Comparison of ENCODE assay signal across 17 cellular contexts in genomic region chr7:101565601-101566209, GRCh38.
DNase-seq lines count a peak whose midpoint lies in the region; ATAC-seq, FAIRE-seq and TF ChIP-seq lines count a peak whose summit lies in the region.
"Had no signal": no experiment of that assay in that cellular context is flagged by ENCODE, and none has a peak within 500 bp of the region (broad histone marks: within the 10 kb centered on the region; RNA-seq: fewer than 3 reads in every experiment).

No MANE protein-coding gene starts in this region.

- POLR2A ChIA-PET in activated B cell treated with CpG ODN at 0.5 μM for 24 hours (lab: Charles Lee) = no interaction called here

- peak; percentile 47 for DNase-seq in cardiac septum (ENCODE audit: low spot score)
- no peak for DNase-seq in left ventricle myocardium inferior
- DNase-seq in activated B cell treated with CpG ODN at 0.5 μM for 24 hours = peak; percentile 5
- peak; percentile 51 for DNase-seq in mesenteric fat pad (ENCODE audit: low spot score)
- peak; percentile 10 for DNase-seq in urothelium cell line (ENCODE audit: low spot score)
- no peak for DNase-seq in C1 segment of cervical spinal cord (lab: John Stamatoyannopoulos, UW)
- no peak for DNase-seq in SJCRH30
- DNase-seq: EL, GF-D8, HCEC 1CT, MM.1S, NCI-H1048, NCI-H1417 treated with DMSO at 0.1 percent for 48 hours, NCI-H187 had no signal

- peaks cover 78% of the 10 kb centered on the region for H3K27me3 ChIP-seq in left ventricle myocardium inferior (ENCODE audit: low read depth)
- no peaks in the 10 kb centered on the region for H3K27me3 ChIP-seq in SJCRH30

- peak; percentile 27 for FAIRE-seq in urothelium cell line (lab: Jason Lieb, UNC)
- FAIRE-seq: D721Med had no signal

- H3K27ac ChIP-seq in left ventricle myocardium inferior (replicated peaks) (no peak overlapping the region), SJCRH30 (no peak overlapping the region)

- H3K36me3 ChIP-seq in left ventricle myocardium inferior = no peaks in the 10 kb centered on the region
- no peaks in the 10 kb centered on the region for H3K36me3 ChIP-seq in SJCRH30

- H3K9me3 Mint-ChIP-seq in activated B cell treated with CpG ODN at 0.5 μM for 24 hours = peaks cover 4% of the 10 kb centered on the region

- H3K27me3 Mint-ChIP-seq in activated B cell treated with CpG ODN at 0.5 μM for 24 hours = peaks cover 12% of the 10 kb centered on the region

- no peaks in the 10 kb centered on the region for H3K36me3 Mint-ChIP-seq in activated B cell treated with CpG ODN at 0.5 μM for 24 hours (ENCODE audit: low read depth)
- H3K36me3 Mint-ChIP-seq: CD14-positive monocyte had no signal

- TF ChIP-seq CTCF in left ventricle myocardium inferior (IDR thresholded peaks at IDR 0.05; ENCODE audit: borderline replicate concordance) = no peak
- TF ChIP-seq CTCF in activated B cell treated with CpG ODN at 0.5 μM for 24 hours (IDR thresholded peaks at IDR 0.05) = no peak

- no peak overlapping the region for H3K4me3 Mint-ChIP-seq in activated B cell treated with CpG ODN at 0.5 μM for 24 hours
- H3K4me3 Mint-ChIP-seq: CD14-positive monocyte had no signal

- no peak overlapping the region for H3K4me3 ChIP-seq in left ventricle myocardium inferior
- no peak overlapping the region for H3K4me3 ChIP-seq in SJCRH30

- no peaks in the 10 kb centered on the region for H3K4me1 Mint-ChIP-seq in activated B cell treated with CpG ODN at 0.5 μM for 24 hours

- H3K4me1 ChIP-seq in left ventricle myocardium inferior (peaks cover 5% of the 10 kb centered on the region), SJCRH30 (no peaks in the 10 kb centered on the region)

- CTCF ChIA-PET in activated B cell treated with CpG ODN at 0.5 μM for 24 hours (lab: Charles Lee) = no interaction called here

- intact Hi-C loops in cardiac septum (cut with DNase I) = no loop called here
- intact Hi-C loops in left ventricle myocardium inferior (cut with micrococcal nuclease) = no loop called here
- intact Hi-C loops in activated B cell treated with CpG ODN at 0.5 μM for 24 hours (cut with micrococcal nuclease) = no loop called here

- H3K9me3 ChIP-seq in left ventricle myocardium inferior (replicated peaks) = peaks cover 22% of the 10 kb centered on the region
- H3K9me3 ChIP-seq in SJCRH30 (replicated peaks) = peaks cover 4% of the 10 kb centered on the region; the same call in 1 of the 2 replicates

- H3K27ac Mint-ChIP-seq in activated B cell treated with CpG ODN at 0.5 μM for 24 hours = no peak overlapping the region
- H3K27ac Mint-ChIP-seq: CD14-positive monocyte had no signal

- ATAC-seq in activated B cell treated with CpG ODN at 0.5 μM for 24 hours (ENCODE audit: low read depth) = no peak
- no peak for ATAC-seq in GM18517 (IDR thresholded peaks at IDR 0.05; ENCODE audit: unreplicated experiment)

Comparison
In these comparisons a context has a peak if more than half of its experiments do, and no peak if none do; other contexts are left out.
1. DNase-seq: peak in cardiac septum (single experiment), activated B cell treated with CpG ODN at 0.5 μM for 24 hours (single experiment), mesenteric fat pad (single experiment) and urothelium cell line (single experiment); none in left ventricle myocardium inferior (single experiment), C1 segment of cervical spinal cord (0 of 14) and SJCRH30 (0 of 2).